ENCODE assay signal across 14 cellular contexts in genomic region chr12:109581334-109581691, GRCh38.
"Had no signal": no experiment of that assay in that cellular context is flagged by ENCODE, and none has a peak within 500 bp of the region (broad histone marks: within the 10 kb centered on the region; RNA-seq: fewer than 3 reads in every experiment).

No MANE protein-coding gene starts in this region.

- H3K27me3 Mint-ChIP-seq: activated naive CD4-positive, alpha-beta T cell treated with anti-CD3 and anti-CD28 coated beads, Interleukin-2, amount 50 U/mL, for 24 hours; naive thymus-derived CD4-positive, alpha-beta T cell; stimulated activated naive CD8-positive, alpha-beta T cell treated with anti-CD3 and anti-CD28 coated beads, Interleukin-15, Interleukin-2, amounts not matched to agents 100 ng/mL and 50 ng/mL, for 24 hours had no signal

- H3K27me3 ChIP-seq: foreskin keratinocyte had no signal

- H3K4me3 ChIP-seq: coronary artery had no signal

- H3K27ac ChIP-seq: coronary artery, foreskin keratinocyte had no signal

- H3K4me1 ChIP-seq: foreskin keratinocyte had no signal

- DNase-seq: activated CD4-positive, alpha-beta T cell treated with anti-CD3 and anti-CD28 coated beads, Interleukin-2, amount 50 U/mL, for 48 hours; activated CD4-positive, CD25-positive, alpha-beta regulatory T cell treated with anti-CD3 and anti-CD28 coated beads, Interleukin-2, amount 50 U/mL, for 72 hours; activated T-cell treated with anti-CD3 and anti-CD28 coated beads, Interleukin-2, amount 50 U/mL, for 1 hour; caudate nucleus; left cardiac atrium; naive thymus-derived CD4-positive, alpha-beta T cell; retina; stimulated activated CD4-positive, alpha-beta T cell treated with anti-CD3 and anti-CD28 coated beads, Interleukin-15, amount 100 ng/mL, for 24 hours; SW 1271 had no signal

- H3K4me3 Mint-ChIP-seq: activated naive CD4-positive, alpha-beta T cell treated with anti-CD3 and anti-CD28 coated beads, Interleukin-2, amount 50 U/mL, for 24 hours; naive thymus-derived CD4-positive, alpha-beta T cell; stimulated activated naive CD8-positive, alpha-beta T cell treated with anti-CD3 and anti-CD28 coated beads, Interleukin-15, Interleukin-2, amounts not matched to agents 100 ng/mL and 50 ng/mL, for 24 hours had no signal

- H3K4me1 Mint-ChIP-seq: activated naive CD4-positive, alpha-beta T cell treated with anti-CD3 and anti-CD28 coated beads, Interleukin-2, amount 50 U/mL, for 24 hours had no signal

- H3K9me3 Mint-ChIP-seq: activated naive CD4-positive, alpha-beta T cell treated with anti-CD3 and anti-CD28 coated beads, Interleukin-2, amount 50 U/mL, for 24 hours; activated T-helper 2 cell treated with anti-CD3 and anti-CD28 coated beads, Interferon-gamma antibody, Interleukin-2, Interleukin-4, amounts not matched to agents 10 μg/mL and 5 μg/mL and 100 μg/mL, durations not matched to agents 14 hours and 24 hours and 36 hours; naive thymus-derived CD4-positive, alpha-beta T cell; stimulated activated naive CD8-positive, alpha-beta T cell treated with anti-CD3 and anti-CD28 coated beads, Interleukin-15, Interleukin-2, amounts not matched to agents 100 ng/mL and 50 ng/mL, for 24 hours had no signal

- ATAC-seq: left cardiac atrium; naive thymus-derived CD4-positive, alpha-beta T cell had no signal

- H3K27ac Mint-ChIP-seq: activated naive CD4-positive, alpha-beta T cell treated with anti-CD3 and anti-CD28 coated beads, Interleukin-2, amount 50 U/mL, for 24 hours; activated T-helper 2 cell treated with anti-CD3 and anti-CD28 coated beads, Interferon-gamma antibody, Interleukin-2, Interleukin-4, amounts not matched to agents 10 μg/mL and 5 μg/mL and 100 μg/mL, durations not matched to agents 14 hours and 24 hours and 36 hours; naive thymus-derived CD4-positive, alpha-beta T cell; stimulated activated naive CD8-positive, alpha-beta T cell treated with anti-CD3 and anti-CD28 coated beads, Interleukin-15, Interleukin-2, amounts not matched to agents 100 ng/mL and 50 ng/mL, for 24 hours had no signal
